Comparison of ENCODE assay signal across 9 cellular contexts in genomic region chr18:44803019-44803650, GRCh38.
A peak's percentile ranks its signal among the peaks of the same experiment; 100 is the strongest.
DNase-seq lines count a peak whose midpoint lies in the region; ATAC-seq and TF ChIP-seq lines count a peak whose summit lies in the region.
"Had no signal": no experiment of that assay in that cellular context is flagged by ENCODE, and none has a peak within 500 bp of the region (broad histone marks: within the 10 kb centered on the region; RNA-seq: fewer than 3 reads in every experiment).

No MANE protein-coding gene starts in this region.

- H3K9me3 Mint-ChIP-seq in CD14-positive monocyte, result peaks cover 0 to 8% (median 2%) of the 10 kb centered on the region in 7 donors
- H3K9me3 Mint-ChIP-seq in activated T-helper 1 cell treated with anti-CD3 and anti-CD28 coated beads, Interleukin-12 subunit alpha, Interleukin-12 subunit beta, Interleukin-2, Interleukin-4 antibody, amounts not matched to agents 30 ng/mL and 10 ng/mL and 1 ng/mL, durations not matched to agents 14 hours and 24 hours and 36 hours, result peaks cover 16% of the 10 kb centered on the region

- 53% methylated on average over 7 of the region's 7 CpGs for WGBS in prostate gland

- ATAC-seq in HG03139 (IDR thresholded peaks at IDR 0.05; ENCODE audit: unreplicated experiment), result no peak
- ATAC-seq in GM18505 (IDR thresholded peaks at IDR 0.05; ENCODE audit: unreplicated experiment), result no peak

- no peaks in the 10 kb centered on the region for H3K4me1 ChIP-seq in prostate gland (replicated peaks)

- H3K4me1 Mint-ChIP-seq in CD14-positive monocyte, result peaks cover 24% of the 10 kb centered on the region
- H3K4me1 Mint-ChIP-seq in activated T-helper 1 cell treated with anti-CD3 and anti-CD28 coated beads, Interleukin-12 subunit alpha, Interleukin-12 subunit beta, Interleukin-2, Interleukin-4 antibody, amounts not matched to agents 30 ng/mL and 10 ng/mL and 1 ng/mL, durations not matched to agents 14 hours and 24 hours and 36 hours (ENCODE audit: low read depth), result peaks cover 96% of the 10 kb centered on the region

- no peak overlapping the region for H3K27ac Mint-ChIP-seq in CD14-positive monocyte
- H3K27ac Mint-ChIP-seq in activated T-helper 1 cell treated with anti-CD3 and anti-CD28 coated beads, Interleukin-12 subunit alpha, Interleukin-12 subunit beta, Interleukin-2, Interleukin-4 antibody, amounts not matched to agents 30 ng/mL and 10 ng/mL and 1 ng/mL, durations not matched to agents 14 hours and 24 hours and 36 hours, result no peak overlapping the region

- H3K27ac ChIP-seq in prostate gland, result peak overlapping the region; percentile 70 to 78

- intact Hi-C loops in prostate gland (cut with DNase I) (loop anchor here (5.0 kb wide), 1 partner anchor 121 kb away; the partner anchor contains the start of gene SETBP1), CD14-positive monocyte (cut with micrococcal nuclease) (no loop called here)
- intact Hi-C loops in activated T-helper 1 cell treated with anti-CD3 and anti-CD28 coated beads, Interleukin-12 subunit alpha, Interleukin-12 subunit beta, Interleukin-2, Interleukin-4 antibody, amounts not matched to agents 30 ng/mL and 10 ng/mL and 1 ng/mL, durations not matched to agents 14 hours and 24 hours and 36 hours (cut with micrococcal nuclease), result no loop called here

- no peaks in the 10 kb centered on the region for H3K36me3 Mint-ChIP-seq in CD14-positive monocyte
- H3K36me3 Mint-ChIP-seq in activated T-helper 1 cell treated with anti-CD3 and anti-CD28 coated beads, Interleukin-12 subunit alpha, Interleukin-12 subunit beta, Interleukin-2, Interleukin-4 antibody, amounts not matched to agents 30 ng/mL and 10 ng/mL and 1 ng/mL, durations not matched to agents 14 hours and 24 hours and 36 hours (ENCODE audit: low read depth), result peaks cover 43% of the 10 kb centered on the region

- H3K36me3 ChIP-seq in GM06990 (ENCODE audit: control insufficient read depth, insufficient read depth, low read length) (no peaks in the 10 kb centered on the region), prostate gland (no peaks in the 10 kb centered on the region)

- TF ChIP-seq POLR2A in prostate gland (IDR thresholded peaks at IDR 0.05) (no peak), GM18505 (IDR thresholded peaks at IDR 0.05; ENCODE audit: borderline replicate concordance, extremely low read depth, insufficient read depth, insufficient read length) (no peak)

- H3K4me3 Mint-ChIP-seq in CD14-positive monocyte, result no peak overlapping the region
- H3K4me3 Mint-ChIP-seq in activated T-helper 1 cell treated with anti-CD3 and anti-CD28 coated beads, Interleukin-12 subunit alpha, Interleukin-12 subunit beta, Interleukin-2, Interleukin-4 antibody, amounts not matched to agents 30 ng/mL and 10 ng/mL and 1 ng/mL, durations not matched to agents 14 hours and 24 hours and 36 hours, result no peak overlapping the region

- H3K9me3 ChIP-seq in prostate gland, result no peaks in the 10 kb centered on the region

- no peaks in the 10 kb centered on the region for H3K27me3 ChIP-seq in GM06990 (replicated peaks; ENCODE audit: control insufficient read depth, insufficient read depth, low read length)
- H3K27me3 ChIP-seq in prostate gland (replicated peaks; ENCODE audit: insufficient read depth), result no peaks in the 10 kb centered on the region

- peaks cover 5 to 22% (median 9%) of the 10 kb centered on the region in 3 donors for H3K27me3 Mint-ChIP-seq in CD14-positive monocyte (ENCODE audit: low read depth in 3 of 3)
- H3K27me3 Mint-ChIP-seq in activated T-helper 1 cell treated with anti-CD3 and anti-CD28 coated beads, Interleukin-12 subunit alpha, Interleukin-12 subunit beta, Interleukin-2, Interleukin-4 antibody, amounts not matched to agents 30 ng/mL and 10 ng/mL and 1 ng/mL, durations not matched to agents 14 hours and 24 hours and 36 hours (ENCODE audit: insufficient read depth), result peaks cover 8% of the 10 kb centered on the region

- TF ChIP-seq CTCF in GM06990 (IDR thresholded peaks at IDR 0.05; ENCODE audit: insufficient read depth, low read length, poor library complexity, severe bottlenecking) (no peak), fibroblast of villous mesenchyme (IDR thresholded peaks at IDR 0.05; ENCODE audit: insufficient read depth, low read depth, low read length) (no peak), prostate gland (IDR thresholded peaks at IDR 0.05) (no peak), CD14-positive monocyte (IDR thresholded peaks at IDR 0.05) (no peak)

- H3K4me3 ChIP-seq in GM06990 (replicated peaks; ENCODE audit: low read depth, low read length) (no peak overlapping the region), fibroblast of villous mesenchyme (ENCODE audit: low read depth, low read length) (no peak overlapping the region), prostate gland (no peak overlapping the region)

- DNase-seq in GM06990 (ENCODE audit: extremely low read depth, insufficient read length), result peak; percentile 31
- peak; percentile 3 for DNase-seq in NCI-H446 treated with DMSO at 0.1 percent for 48 hours (lab: John Stamatoyannopoulos, UW)
- DNase-seq in fibroblast of villous mesenchyme (ENCODE audit: low read depth), result peak; percentile 86
- DNase-seq in prostate gland (ENCODE audit: low spot score), result peak; percentile 69
- no peak for DNase-seq in CD14-positive monocyte (ENCODE audit: low spot score)
- no peak for DNase-seq in activated T-helper 1 cell treated with anti-CD3 and anti-CD28 coated beads, Interleukin-12 subunit alpha, Interleukin-12 subunit beta, Interleukin-2, Interleukin-4 antibody, amounts not matched to agents 30 ng/mL and 10 ng/mL and 1 ng/mL, durations not matched to agents 14 hours and 24 hours and 36 hours (ENCODE audit: low spot score)
- DNase-seq: central memory CD4-positive, alpha-beta T cell had no signal

Comparison
In these comparisons a context has a peak if more than half of its experiments do, and no peak if none do; other contexts are left out.
1. DNase-seq: peak in GM06990 (single experiment), NCI-H446 treated with DMSO at 0.1 percent for 48 hours (single experiment), fibroblast of villous mesenchyme (single experiment) and prostate gland (single experiment); none in CD14-positive monocyte (single experiment) and activated T-helper 1 cell treated with anti-CD3 and anti-CD28 coated beads, Interleukin-12 subunit alpha, Interleukin-12 subunit beta, Interleukin-2, Interleukin-4 antibody, amounts not matched to agents 30 ng/mL and 10 ng/mL and 1 ng/mL, durations not matched to agents 14 hours and 24 hours and 36 hours (single experiment).